1 cellular context compared by ENCODE assay signal in the genomic region with DNA sequence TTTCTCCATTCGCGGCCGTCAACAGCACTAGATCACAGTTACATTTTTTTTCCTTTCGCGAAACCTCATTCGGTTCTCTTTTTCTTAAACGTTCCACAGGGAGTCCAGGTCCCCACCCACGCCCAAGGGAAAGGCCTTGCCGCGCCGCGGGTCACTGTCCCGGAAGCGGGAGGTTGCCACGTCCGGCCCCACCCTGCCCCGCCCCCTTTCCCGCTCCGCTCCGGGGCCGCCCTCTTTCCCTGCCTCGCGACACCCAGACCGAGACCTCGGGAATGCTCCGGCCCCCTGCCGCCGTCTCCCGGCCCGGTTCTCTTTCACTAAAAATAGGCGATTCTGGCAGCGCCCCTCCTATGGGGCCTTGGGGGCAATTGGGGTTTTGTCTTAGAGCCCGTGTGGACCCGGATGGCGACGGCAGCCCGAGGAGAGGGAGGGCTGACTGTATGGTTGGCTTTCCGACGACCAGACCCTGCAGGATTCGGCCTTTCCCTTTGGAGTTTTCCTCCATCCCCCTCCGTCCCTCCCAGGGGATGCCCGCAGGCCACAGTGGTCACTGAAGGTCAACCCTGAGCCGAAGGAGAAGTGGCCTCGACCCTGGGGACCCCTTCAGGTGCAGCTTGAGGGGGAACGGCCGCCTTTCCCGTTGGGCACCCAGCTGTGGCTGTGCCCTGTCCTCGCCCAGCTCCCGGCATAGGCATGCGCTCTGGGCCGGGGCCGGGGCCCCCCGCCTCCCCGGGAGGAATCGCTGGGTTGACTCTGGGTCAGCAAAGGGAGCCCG.
TF ChIP-seq lines count a peak whose summit lies in the region.

No MANE protein-coding gene starts in this region.

TF ChIP-seq in HepG2, 621 proteins besides CTCF, POLR2A, EP300 and RAD21 (continued from another document and continues in another):
- TF ChIP-seq, protein P1, sequence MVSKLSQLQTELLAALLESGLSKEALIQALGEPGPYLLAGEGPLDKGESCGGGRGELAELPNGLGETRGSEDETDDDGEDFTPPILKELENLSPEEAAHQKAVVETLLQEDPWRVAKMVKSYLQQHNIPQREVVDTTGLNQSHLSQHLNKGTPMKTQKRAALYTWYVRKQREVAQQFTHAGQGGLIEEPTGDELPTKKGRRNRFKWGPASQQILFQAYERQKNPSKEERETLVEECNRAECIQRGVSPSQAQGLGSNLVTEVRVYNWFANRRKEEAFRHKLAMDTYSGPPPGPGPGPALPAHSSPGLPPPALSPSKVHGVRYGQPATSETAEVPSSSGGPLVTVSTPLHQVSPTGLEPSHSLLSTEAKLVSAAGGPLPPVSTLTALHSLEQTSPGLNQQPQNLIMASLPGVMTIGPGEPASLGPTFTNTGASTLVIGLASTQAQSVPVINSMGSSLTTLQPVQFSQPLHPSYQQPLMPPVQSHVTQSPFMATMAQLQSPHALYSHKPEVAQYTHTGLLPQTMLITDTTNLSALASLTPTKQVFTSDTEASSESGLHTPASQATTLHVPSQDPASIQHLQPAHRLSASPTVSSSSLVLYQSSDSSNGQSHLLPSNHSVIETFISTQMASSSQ (IDR thresholded peaks at IDR 0.05; ENCODE audit: low read depth), result no peak
- TF ChIP-seq, protein P1 (CRISPR knock-in tag; IDR thresholded peaks at IDR 0.05; ENCODE audit: borderline replicate concordance), result peak; percentile 46; the same call in 1 of the 2 replicates
- TF ChIP-seq ETV5 (CRISPR knock-in tag; IDR thresholded peaks at IDR 0.05; ENCODE audit: borderline replicate concordance) (peak; percentile 77; the same call in 1 of the 2 replicates), AGO1 (IDR thresholded peaks at IDR 0.05; ENCODE audit: low read depth, low read length, poor library complexity, severe bottlenecking) (no peak), FOXK2 (IDR thresholded peaks at IDR 0.05) (no peak), SPEN (CRISPR knock-in tag; IDR thresholded peaks at IDR 0.05; ENCODE audit: low read depth) (peak; percentile 66; the same call in 1 of the 2 replicates), ZNF710 (CRISPR knock-in tag; IDR thresholded peaks at IDR 0.05; ENCODE audit: borderline replicate concordance) (no peak), ZNF839 (CRISPR knock-in tag; IDR thresholded peaks at IDR 0.05; ENCODE audit: borderline replicate concordance) (no peak), ZNF546 (CRISPR knock-in tag; conservative IDR thresholded peaks at IDR 0.05) (0 out of 2 replicates have a peak, but pooled peaks have one; percentile 29), ZNF607 (CRISPR knock-in tag; IDR thresholded peaks at IDR 0.05; ENCODE audit: borderline replicate concordance) (no peak), HCFC1 (IDR thresholded peaks at IDR 0.05; ENCODE audit: low read depth, low read length) (no peak), ZNF572 (CRISPR knock-in tag; IDR thresholded peaks at IDR 0.05) (no peak), KDM2A (CRISPR knock-in tag; IDR thresholded peaks at IDR 0.05; ENCODE audit: borderline replicate concordance, low read depth) (peak; percentile 66), ZNF333 (CRISPR knock-in tag; IDR thresholded peaks at IDR 0.05; ENCODE audit: borderline replicate concordance) (no peak; the same call in 1 of the 2 replicates), MED13 (CRISPR knock-in tag; IDR thresholded peaks at IDR 0.05) (peak; percentile 72; the same call in 1 of the 2 replicates), ZNF841 (CRISPR knock-in tag; IDR thresholded peaks at IDR 0.05; ENCODE audit: borderline replicate concordance) (no peak), KAT7 (CRISPR knock-in tag; IDR thresholded peaks at IDR 0.05; ENCODE audit: borderline replicate concordance) (0 out of 2 replicates have a peak, but pooled peaks have one; percentile 56), ZNF788 (CRISPR knock-in tag; IDR thresholded peaks at IDR 0.05; ENCODE audit: borderline replicate concordance) (no peak), ZBTB3 (CRISPR knock-in tag; IDR thresholded peaks at IDR 0.05; ENCODE audit: borderline replicate concordance, low read depth) (no peak), SALL2 (CRISPR knock-in tag; IDR thresholded peaks at IDR 0.05) (no peak), ZNF501 (CRISPR knock-in tag; IDR thresholded peaks at IDR 0.05) (peak; percentile 84), HMGA1 (CRISPR knock-in tag; conservative IDR thresholded peaks at IDR 0.05) (no peak), POLR2AphosphoS5 (IDR thresholded peaks at IDR 0.05; ENCODE audit: low read depth, low read length) (peak; percentile 72), PAXIP1 (CRISPR knock-in tag; conservative IDR thresholded peaks at IDR 0.05) (peak; percentile 54; the same call in 1 of the 2 replicates), NFRKB (IDR thresholded peaks at IDR 0.05) (no peak), ZNF124 (CRISPR knock-in tag; IDR thresholded peaks at IDR 0.05) (no peak), ZNF12 (CRISPR knock-in tag; IDR thresholded peaks at IDR 0.05) (peak; percentile 15; the same call in 1 of the 2 replicates)
- TF ChIP-seq, protein P2, sequence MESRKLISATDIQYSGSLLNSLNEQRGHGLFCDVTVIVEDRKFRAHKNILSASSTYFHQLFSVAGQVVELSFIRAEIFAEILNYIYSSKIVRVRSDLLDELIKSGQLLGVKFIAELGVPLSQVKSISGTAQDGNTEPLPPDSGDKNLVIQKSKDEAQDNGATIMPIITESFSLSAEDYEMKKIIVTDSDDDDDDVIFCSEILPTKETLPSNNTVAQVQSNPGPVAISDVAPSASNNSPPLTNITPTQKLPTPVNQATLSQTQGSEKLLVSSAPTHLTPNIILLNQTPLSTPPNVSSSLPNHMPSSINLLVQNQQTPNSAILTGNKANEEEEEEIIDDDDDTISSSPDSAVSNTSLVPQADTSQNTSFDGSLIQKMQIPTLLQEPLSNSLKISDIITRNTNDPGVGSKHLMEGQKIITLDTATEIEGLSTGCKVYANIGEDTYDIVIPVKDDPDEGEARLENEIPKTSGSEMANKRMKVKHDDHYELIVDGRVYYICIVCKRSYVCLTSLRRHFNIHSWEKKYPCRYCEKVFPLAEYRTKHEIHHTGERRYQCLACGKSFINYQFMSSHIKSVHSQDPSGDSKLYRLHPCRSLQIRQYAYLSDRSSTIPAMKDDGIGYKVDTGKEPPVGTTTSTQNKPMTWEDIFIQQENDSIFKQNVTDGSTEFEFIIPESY (CRISPR knock-in tag; IDR thresholded peaks at IDR 0.05), result no peak
- TF ChIP-seq, protein P3, sequence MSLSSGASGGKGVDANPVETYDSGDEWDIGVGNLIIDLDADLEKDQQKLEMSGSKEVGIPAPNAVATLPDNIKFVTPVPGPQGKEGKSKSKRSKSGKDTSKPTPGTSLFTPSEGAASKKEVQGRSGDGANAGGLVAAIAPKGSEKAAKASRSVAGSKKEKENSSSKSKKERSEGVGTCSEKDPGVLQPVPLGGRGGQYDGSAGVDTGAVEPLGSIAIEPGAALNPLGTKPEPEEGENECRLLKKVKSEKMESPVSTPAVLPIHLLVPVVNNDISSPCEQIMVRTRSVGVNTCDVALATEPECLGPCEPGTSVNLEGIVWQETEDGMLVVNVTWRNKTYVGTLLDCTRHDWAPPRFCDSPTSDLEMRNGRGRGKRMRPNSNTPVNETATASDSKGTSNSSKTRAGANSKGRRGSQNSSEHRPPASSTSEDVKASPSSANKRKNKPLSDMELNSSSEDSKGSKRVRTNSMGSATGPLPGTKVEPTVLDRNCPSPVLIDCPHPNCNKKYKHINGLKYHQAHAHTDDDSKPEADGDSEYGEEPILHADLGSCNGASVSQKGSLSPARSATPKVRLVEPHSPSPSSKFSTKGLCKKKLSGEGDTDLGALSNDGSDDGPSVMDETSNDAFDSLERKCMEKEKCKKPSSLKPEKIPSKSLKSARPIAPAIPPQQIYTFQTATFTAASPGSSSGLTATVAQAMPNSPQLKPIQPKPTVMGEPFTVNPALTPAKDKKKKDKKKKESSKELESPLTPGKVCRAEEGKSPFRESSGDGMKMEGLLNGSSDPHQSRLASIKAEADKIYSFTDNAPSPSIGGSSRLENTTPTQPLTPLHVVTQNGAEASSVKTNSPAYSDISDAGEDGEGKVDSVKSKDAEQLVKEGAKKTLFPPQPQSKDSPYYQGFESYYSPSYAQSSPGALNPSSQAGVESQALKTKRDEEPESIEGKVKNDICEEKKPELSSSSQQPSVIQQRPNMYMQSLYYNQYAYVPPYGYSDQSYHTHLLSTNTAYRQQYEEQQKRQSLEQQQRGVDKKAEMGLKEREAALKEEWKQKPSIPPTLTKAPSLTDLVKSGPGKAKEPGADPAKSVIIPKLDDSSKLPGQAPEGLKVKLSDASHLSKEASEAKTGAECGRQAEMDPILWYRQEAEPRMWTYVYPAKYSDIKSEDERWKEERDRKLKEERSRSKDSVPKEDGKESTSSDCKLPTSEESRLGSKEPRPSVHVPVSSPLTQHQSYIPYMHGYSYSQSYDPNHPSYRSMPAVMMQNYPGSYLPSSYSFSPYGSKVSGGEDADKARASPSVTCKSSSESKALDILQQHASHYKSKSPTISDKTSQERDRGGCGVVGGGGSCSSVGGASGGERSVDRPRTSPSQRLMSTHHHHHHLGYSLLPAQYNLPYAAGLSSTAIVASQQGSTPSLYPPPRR (CRISPR knock-in tag; IDR thresholded peaks at IDR 0.05; ENCODE audit: borderline replicate concordance), result 0 out of 2 replicates have a peak, but pooled peaks have one; percentile 33
- TF ChIP-seq, protein P4, sequence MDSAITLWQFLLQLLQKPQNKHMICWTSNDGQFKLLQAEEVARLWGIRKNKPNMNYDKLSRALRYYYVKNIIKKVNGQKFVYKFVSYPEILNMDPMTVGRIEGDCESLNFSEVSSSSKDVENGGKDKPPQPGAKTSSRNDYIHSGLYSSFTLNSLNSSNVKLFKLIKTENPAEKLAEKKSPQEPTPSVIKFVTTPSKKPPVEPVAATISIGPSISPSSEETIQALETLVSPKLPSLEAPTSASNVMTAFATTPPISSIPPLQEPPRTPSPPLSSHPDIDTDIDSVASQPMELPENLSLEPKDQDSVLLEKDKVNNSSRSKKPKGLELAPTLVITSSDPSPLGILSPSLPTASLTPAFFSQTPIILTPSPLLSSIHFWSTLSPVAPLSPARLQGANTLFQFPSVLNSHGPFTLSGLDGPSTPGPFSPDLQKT (CRISPR knock-in tag; IDR thresholded peaks at IDR 0.05; ENCODE audit: borderline replicate concordance), result no peak
- TF ChIP-seq, protein P5, sequence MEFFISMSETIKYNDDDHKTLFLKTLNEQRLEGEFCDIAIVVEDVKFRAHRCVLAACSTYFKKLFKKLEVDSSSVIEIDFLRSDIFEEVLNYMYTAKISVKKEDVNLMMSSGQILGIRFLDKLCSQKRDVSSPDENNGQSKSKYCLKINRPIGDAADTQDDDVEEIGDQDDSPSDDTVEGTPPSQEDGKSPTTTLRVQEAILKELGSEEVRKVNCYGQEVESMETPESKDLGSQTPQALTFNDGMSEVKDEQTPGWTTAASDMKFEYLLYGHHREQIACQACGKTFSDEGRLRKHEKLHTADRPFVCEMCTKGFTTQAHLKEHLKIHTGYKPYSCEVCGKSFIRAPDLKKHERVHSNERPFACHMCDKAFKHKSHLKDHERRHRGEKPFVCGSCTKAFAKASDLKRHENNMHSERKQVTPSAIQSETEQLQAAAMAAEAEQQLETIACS (CRISPR knock-in tag; IDR thresholded peaks at IDR 0.05), result no peak
- TF ChIP-seq, protein P6, sequence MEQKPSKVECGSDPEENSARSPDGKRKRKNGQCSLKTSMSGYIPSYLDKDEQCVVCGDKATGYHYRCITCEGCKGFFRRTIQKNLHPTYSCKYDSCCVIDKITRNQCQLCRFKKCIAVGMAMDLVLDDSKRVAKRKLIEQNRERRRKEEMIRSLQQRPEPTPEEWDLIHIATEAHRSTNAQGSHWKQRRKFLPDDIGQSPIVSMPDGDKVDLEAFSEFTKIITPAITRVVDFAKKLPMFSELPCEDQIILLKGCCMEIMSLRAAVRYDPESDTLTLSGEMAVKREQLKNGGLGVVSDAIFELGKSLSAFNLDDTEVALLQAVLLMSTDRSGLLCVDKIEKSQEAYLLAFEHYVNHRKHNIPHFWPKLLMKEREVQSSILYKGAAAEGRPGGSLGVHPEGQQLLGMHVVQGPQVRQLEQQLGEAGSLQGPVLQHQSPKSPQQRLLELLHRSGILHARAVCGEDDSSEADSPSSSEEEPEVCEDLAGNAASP (CRISPR knock-in tag; IDR thresholded peaks at IDR 0.05; ENCODE audit: borderline replicate concordance), result peak; percentile 19; the same call in 1 of the 2 replicates
